7 cellular contexts compared by ENCODE assay signal in genomic region chr6:104714796-104715195, GRCh38.
"Had no signal": no experiment of that assay in that cellular context is flagged by ENCODE, and none has a peak within 500 bp of the region (broad histone marks: within the 10 kb centered on the region; RNA-seq: fewer than 3 reads in every experiment).

No MANE protein-coding gene starts in this region.

- H3K27ac ChIP-seq: HL-60 had no signal

- H3K4me3 Mint-ChIP-seq: IgD-negative memory B cell had no signal

- H3K4me1 Mint-ChIP-seq: IgD-negative memory B cell had no signal

- H3K36me3 Mint-ChIP-seq: IgD-negative memory B cell had no signal

- ATAC-seq: HepG2 had no signal

- H3K27ac Mint-ChIP-seq: IgD-negative memory B cell had no signal

- H3K27me3 Mint-ChIP-seq: IgD-negative memory B cell had no signal

- H3K9me3 Mint-ChIP-seq: IgD-negative memory B cell had no signal

- DNase-seq: IMR-90, KBM-7, KG1 had no signal

- FAIRE-seq: HepG2, HTR-8/SVneo had no signal
